In the genomic region with DNA sequence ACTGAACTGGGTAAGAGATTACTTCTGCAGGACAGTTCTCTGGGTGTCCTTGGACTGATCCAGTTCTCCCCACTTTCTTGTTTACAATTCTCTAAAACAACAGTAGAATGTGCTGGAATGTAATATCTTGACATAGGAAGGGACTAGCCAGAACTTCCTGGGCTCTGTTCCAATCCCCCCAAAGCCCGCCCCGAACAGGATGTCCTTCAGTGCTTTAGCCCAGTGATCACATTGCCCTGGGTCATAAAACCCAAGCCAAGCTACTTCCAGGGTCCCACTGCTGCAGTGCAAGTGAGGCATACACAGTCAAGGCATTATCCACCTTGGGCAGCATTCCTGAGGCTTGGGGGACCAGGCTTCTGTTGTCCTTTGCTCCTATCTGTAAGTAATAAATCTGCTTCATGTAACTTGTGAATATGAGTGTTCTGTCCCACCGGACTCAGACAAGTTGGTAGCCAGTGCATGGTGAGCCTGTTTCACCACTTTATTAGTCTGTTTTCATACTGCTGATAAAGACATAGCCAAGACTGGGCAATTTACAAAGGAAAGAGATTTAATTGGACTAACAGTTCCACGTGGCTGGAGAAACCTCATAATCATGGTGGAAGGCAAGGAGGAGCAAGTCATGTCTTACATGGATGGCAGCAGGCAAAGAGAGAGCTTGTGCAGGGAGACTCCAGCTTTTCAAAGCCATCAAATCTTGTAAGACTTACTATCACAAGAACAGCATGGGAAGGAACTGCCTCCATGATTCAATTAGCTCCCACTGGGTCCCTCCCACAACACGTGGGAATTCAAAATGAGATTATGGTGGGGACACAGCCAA, we compare ENCODE assay signal across 1 cellular context.
TF ChIP-seq lines count a peak whose summit lies in the region.

No MANE protein-coding gene starts in this region.

TF ChIP-seq in HepG2, 621 proteins besides CTCF, POLR2A, EP300 and RAD21 (continued from another document and continues in another):
- TF ChIP-seq, protein P1, sequence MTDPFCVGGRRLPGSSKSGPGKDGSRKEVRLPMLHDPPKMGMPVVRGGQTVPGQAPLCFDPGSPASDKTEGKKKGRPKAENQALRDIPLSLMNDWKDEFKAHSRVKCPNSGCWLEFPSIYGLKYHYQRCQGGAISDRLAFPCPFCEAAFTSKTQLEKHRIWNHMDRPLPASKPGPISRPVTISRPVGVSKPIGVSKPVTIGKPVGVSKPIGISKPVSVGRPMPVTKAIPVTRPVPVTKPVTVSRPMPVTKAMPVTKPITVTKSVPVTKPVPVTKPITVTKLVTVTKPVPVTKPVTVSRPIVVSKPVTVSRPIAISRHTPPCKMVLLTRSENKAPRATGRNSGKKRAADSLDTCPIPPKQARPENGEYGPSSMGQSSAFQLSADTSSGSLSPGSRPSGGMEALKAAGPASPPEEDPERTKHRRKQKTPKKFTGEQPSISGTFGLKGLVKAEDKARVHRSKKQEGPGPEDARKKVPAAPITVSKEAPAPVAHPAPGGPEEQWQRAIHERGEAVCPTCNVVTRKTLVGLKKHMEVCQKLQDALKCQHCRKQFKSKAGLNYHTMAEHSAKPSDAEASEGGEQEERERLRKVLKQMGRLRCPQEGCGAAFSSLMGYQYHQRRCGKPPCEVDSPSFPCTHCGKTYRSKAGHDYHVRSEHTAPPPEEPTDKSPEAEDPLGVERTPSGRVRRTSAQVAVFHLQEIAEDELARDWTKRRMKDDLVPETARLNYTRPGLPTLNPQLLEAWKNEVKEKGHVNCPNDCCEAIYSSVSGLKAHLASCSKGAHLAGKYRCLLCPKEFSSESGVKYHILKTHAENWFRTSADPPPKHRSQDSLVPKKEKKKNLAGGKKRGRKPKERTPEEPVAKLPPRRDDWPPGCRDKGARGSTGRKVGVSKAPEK (CRISPR knock-in tag; IDR thresholded peaks at IDR 0.05; ENCODE audit: borderline replicate concordance): no peak
- no peak for TF ChIP-seq GABPB1 (CRISPR knock-in tag; IDR thresholded peaks at IDR 0.05)
- TF ChIP-seq PAF1 (CRISPR knock-in tag; IDR thresholded peaks at IDR 0.05): no peak
- TF ChIP-seq, protein P2, sequence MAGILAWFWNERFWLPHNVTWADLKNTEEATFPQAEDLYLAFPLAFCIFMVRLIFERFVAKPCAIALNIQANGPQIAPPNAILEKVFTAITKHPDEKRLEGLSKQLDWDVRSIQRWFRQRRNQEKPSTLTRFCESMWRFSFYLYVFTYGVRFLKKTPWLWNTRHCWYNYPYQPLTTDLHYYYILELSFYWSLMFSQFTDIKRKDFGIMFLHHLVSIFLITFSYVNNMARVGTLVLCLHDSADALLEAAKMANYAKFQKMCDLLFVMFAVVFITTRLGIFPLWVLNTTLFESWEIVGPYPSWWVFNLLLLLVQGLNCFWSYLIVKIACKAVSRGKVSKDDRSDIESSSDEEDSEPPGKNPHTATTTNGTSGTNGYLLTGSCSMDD (CRISPR knock-in tag; IDR thresholded peaks at IDR 0.05): 0 out of 2 replicates have a peak, but pooled peaks have one; percentile 28
- TF ChIP-seq NAIF1 (CRISPR knock-in tag; IDR thresholded peaks at IDR 0.05; ENCODE audit: borderline replicate concordance): no peak
- no peak for TF ChIP-seq ZNF530 (CRISPR knock-in tag; IDR thresholded peaks at IDR 0.05; ENCODE audit: low read depth)
- TF ChIP-seq, protein P3, sequence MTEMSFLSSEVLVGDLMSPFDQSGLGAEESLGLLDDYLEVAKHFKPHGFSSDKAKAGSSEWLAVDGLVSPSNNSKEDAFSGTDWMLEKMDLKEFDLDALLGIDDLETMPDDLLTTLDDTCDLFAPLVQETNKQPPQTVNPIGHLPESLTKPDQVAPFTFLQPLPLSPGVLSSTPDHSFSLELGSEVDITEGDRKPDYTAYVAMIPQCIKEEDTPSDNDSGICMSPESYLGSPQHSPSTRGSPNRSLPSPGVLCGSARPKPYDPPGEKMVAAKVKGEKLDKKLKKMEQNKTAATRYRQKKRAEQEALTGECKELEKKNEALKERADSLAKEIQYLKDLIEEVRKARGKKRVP (CRISPR knock-in tag; IDR thresholded peaks at IDR 0.05): no peak
- TF ChIP-seq, protein P4, sequence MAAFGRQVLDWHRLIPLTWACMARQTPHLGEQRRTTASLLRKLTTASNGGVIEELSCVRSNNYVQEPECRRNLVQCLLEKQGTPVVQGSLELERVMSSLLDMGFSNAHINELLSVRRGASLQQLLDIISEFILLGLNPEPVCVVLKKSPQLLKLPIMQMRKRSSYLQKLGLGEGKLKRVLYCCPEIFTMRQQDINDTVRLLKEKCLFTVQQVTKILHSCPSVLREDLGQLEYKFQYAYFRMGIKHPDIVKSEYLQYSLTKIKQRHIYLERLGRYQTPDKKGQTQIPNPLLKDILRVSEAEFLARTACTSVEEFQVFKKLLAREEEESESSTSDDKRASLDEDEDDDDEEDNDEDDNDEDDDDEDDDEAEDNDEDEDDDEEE (CRISPR knock-in tag; IDR thresholded peaks at IDR 0.05): no peak
- TF ChIP-seq ZNF891 (CRISPR knock-in tag; IDR thresholded peaks at IDR 0.05): no peak
- TF ChIP-seq ZNF282 (IDR thresholded peaks at IDR 0.05; ENCODE audit: partially characterized antibody): no peak
- no peak for TF ChIP-seq MATR3 (CRISPR knock-in tag; IDR thresholded peaks at IDR 0.05)
- TF ChIP-seq HDAC2 (CRISPR knock-in tag; IDR thresholded peaks at IDR 0.05): no peak
- TF ChIP-seq ZNF709 (CRISPR knock-in tag; IDR thresholded peaks at IDR 0.05): 0 out of 2 replicates have a peak, but pooled peaks have one; percentile 42
- TF ChIP-seq, protein P5, sequence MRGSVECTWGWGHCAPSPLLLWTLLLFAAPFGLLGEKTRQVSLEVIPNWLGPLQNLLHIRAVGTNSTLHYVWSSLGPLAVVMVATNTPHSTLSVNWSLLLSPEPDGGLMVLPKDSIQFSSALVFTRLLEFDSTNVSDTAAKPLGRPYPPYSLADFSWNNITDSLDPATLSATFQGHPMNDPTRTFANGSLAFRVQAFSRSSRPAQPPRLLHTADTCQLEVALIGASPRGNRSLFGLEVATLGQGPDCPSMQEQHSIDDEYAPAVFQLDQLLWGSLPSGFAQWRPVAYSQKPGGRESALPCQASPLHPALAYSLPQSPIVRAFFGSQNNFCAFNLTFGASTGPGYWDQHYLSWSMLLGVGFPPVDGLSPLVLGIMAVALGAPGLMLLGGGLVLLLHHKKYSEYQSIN (CRISPR knock-in tag; IDR thresholded peaks at IDR 0.05; ENCODE audit: borderline replicate concordance): no peak
- TF ChIP-seq, protein P6, sequence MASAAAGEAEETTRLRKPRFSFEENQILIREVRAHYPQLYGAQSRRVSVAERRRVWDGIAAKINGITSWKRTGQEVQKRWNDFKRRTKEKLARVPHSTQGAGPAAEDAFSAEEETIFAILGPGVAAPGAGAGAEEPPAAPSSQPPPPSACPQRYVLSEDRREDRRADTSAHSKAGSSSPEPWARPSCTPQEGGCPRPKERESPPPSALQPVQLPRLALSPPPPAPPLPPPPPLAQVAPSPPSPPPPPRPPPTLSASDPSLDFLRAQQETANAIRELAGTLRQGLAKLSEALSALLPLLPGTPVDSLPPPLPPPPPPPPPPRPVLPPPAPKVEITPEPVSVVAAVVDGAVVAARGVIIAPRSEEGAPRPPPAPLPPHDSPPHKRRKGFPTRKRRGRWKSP (CRISPR knock-in tag; IDR thresholded peaks at IDR 0.05): no peak
- TF ChIP-seq, protein P7, sequence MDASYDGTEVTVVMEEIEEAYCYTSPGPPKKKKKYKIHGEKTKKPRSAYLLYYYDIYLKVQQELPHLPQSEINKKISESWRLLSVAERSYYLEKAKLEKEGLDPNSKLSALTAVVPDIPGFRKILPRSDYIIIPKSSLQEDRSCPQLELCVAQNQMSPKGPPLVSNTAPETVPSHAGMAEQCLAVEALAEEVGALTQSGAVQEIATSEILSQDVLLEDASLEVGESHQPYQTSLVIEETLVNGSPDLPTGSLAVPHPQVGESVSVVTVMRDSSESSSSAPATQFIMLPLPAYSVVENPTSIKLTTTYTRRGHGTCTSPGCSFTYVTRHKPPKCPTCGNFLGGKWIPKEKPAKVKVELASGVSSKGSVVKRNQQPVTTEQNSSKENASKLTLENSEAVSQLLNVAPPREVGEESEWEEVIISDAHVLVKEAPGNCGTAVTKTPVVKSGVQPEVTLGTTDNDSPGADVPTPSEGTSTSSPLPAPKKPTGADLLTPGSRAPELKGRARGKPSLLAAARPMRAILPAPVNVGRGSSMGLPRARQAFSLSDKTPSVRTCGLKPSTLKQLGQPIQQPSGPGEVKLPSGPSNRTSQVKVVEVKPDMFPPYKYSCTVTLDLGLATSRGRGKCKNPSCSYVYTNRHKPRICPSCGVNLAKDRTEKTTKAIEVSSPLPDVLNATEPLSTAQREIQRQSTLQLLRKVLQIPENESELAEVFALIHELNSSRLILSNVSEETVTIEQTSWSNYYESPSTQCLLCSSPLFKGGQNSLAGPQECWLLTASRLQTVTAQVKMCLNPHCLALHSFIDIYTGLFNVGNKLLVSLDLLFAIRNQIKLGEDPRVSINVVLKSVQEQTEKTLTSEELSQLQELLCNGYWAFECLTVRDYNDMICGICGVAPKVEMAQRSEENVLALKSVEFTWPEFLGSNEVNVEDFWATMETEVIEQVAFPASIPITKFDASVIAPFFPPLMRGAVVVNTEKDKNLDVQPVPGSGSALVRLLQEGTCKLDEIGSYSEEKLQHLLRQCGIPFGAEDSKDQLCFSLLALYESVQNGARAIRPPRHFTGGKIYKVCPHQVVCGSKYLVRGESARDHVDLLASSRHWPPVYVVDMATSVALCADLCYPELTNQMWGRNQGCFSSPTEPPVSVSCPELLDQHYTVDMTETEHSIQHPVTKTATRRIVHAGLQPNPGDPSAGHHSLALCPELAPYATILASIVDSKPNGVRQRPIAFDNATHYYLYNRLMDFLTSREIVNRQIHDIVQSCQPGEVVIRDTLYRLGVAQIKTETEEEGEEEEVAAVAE (CRISPR knock-in tag; IDR thresholded peaks at IDR 0.05; ENCODE audit: borderline replicate concordance): no peak
- TF ChIP-seq, protein P8, sequence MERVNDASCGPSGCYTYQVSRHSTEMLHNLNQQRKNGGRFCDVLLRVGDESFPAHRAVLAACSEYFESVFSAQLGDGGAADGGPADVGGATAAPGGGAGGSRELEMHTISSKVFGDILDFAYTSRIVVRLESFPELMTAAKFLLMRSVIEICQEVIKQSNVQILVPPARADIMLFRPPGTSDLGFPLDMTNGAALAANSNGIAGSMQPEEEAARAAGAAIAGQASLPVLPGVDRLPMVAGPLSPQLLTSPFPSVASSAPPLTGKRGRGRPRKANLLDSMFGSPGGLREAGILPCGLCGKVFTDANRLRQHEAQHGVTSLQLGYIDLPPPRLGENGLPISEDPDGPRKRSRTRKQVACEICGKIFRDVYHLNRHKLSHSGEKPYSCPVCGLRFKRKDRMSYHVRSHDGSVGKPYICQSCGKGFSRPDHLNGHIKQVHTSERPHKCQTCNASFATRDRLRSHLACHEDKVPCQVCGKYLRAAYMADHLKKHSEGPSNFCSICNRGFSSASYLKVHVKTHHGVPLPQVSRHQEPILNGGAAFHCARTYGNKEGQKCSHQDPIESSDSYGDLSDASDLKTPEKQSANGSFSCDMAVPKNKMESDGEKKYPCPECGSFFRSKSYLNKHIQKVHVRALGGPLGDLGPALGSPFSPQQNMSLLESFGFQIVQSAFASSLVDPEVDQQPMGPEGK (CRISPR knock-in tag; IDR thresholded peaks at IDR 0.05): 0 out of 2 replicates have a peak, but pooled peaks have one; percentile 20
- no peak for TF ChIP-seq ZNF382 (CRISPR knock-in tag; IDR thresholded peaks at IDR 0.05; ENCODE audit: borderline replicate concordance)
- no peak for TF ChIP-seq ATM (IDR thresholded peaks at IDR 0.05; ENCODE audit: borderline replicate concordance)
- no peak for TF ChIP-seq SMAD1 (CRISPR knock-in tag; IDR thresholded peaks at IDR 0.05; ENCODE audit: borderline replicate concordance, low read depth)
- TF ChIP-seq FOXM1 (CRISPR knock-in tag; IDR thresholded peaks at IDR 0.05): no peak
- no peak for TF ChIP-seq ZNF263 (CRISPR knock-in tag; IDR thresholded peaks at IDR 0.05)
- no peak for TF ChIP-seq SMYD3 (CRISPR knock-in tag; IDR thresholded peaks at IDR 0.05)
- no peak for TF ChIP-seq MTF2 (CRISPR knock-in tag; IDR thresholded peaks at IDR 0.05; ENCODE audit: borderline replicate concordance)
- TF ChIP-seq JARID2 (CRISPR knock-in tag; IDR thresholded peaks at IDR 0.05; ENCODE audit: insufficient replicate concordance): no peak
- TF ChIP-seq, protein P9, sequence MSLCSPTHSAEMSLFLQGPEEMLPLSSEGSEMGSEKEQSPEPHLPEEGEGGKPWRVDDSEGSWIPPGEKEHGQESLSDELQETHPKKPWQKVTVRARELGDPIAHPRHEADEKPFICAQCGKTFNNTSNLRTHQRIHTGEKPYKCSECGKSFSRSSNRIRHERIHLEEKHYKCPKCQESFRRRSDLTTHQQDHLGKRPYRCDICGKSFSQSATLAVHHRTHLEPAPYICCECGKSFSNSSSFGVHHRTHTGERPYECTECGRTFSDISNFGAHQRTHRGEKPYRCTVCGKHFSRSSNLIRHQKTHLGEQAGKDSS (CRISPR knock-in tag; IDR thresholded peaks at IDR 0.05; ENCODE audit: borderline replicate concordance, low read depth): 0 out of 2 replicates have a peak, but pooled peaks have one; percentile 46
- TF ChIP-seq SETDB1 (CRISPR knock-in tag; IDR thresholded peaks at IDR 0.05; ENCODE audit: borderline replicate concordance): no peak
- TF ChIP-seq ZNF343 (CRISPR knock-in tag; IDR thresholded peaks at IDR 0.05): no peak
- peak; percentile 68 for TF ChIP-seq SALL1 (CRISPR knock-in tag; IDR thresholded peaks at IDR 0.05)
- TF ChIP-seq ZNF326 (CRISPR knock-in tag; IDR thresholded peaks at IDR 0.05; ENCODE audit: borderline replicate concordance): no peak
- TF ChIP-seq HDAC1 (CRISPR knock-in tag; IDR thresholded peaks at IDR 0.05): peak; percentile 18; the same call in 1 of the 2 replicates
- TF ChIP-seq, protein P10, sequence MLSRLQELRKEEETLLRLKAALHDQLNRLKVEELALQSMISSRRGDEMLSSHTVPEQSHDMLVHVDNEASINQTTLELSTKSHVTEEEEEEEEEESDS (CRISPR knock-in tag; IDR thresholded peaks at IDR 0.05; ENCODE audit: borderline replicate concordance): no peak
- TF ChIP-seq SOX5 (CRISPR knock-in tag; IDR thresholded peaks at IDR 0.05; ENCODE audit: borderline replicate concordance): peak; percentile 36; the same call in 1 of the 2 replicates
- no peak for TF ChIP-seq ZIK1 (CRISPR knock-in tag; IDR thresholded peaks at IDR 0.05; ENCODE audit: borderline replicate concordance, low read depth)
- TF ChIP-seq ZNF230 (CRISPR knock-in tag; IDR thresholded peaks at IDR 0.05): no peak
- 0 out of 2 replicates have a peak, but pooled peaks have one; percentile 30 for TF ChIP-seq POGZ (CRISPR knock-in tag; IDR thresholded peaks at IDR 0.05)
- no peak for TF ChIP-seq ZNF558 (CRISPR knock-in tag; IDR thresholded peaks at IDR 0.05; ENCODE audit: borderline replicate concordance)
- TF ChIP-seq RARG (CRISPR knock-in tag; IDR thresholded peaks at IDR 0.05; ENCODE audit: low read depth): no peak
- TF ChIP-seq, protein P11, sequence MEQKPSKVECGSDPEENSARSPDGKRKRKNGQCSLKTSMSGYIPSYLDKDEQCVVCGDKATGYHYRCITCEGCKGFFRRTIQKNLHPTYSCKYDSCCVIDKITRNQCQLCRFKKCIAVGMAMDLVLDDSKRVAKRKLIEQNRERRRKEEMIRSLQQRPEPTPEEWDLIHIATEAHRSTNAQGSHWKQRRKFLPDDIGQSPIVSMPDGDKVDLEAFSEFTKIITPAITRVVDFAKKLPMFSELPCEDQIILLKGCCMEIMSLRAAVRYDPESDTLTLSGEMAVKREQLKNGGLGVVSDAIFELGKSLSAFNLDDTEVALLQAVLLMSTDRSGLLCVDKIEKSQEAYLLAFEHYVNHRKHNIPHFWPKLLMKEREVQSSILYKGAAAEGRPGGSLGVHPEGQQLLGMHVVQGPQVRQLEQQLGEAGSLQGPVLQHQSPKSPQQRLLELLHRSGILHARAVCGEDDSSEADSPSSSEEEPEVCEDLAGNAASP (CRISPR knock-in tag; IDR thresholded peaks at IDR 0.05; ENCODE audit: borderline replicate concordance): 0 out of 2 replicates have a peak, but pooled peaks have one; percentile 47
- peak; percentile 70; the same call in 1 of the 2 replicates for TF ChIP-seq PHF21A (CRISPR knock-in tag; IDR thresholded peaks at IDR 0.05)
- TF ChIP-seq CCAR2 (optimal IDR thresholded peaks at IDR 0.05; ENCODE audit: low read depth, low read length): no peak
- TF ChIP-seq FOXA1 (IDR thresholded peaks at IDR 0.05): no peak
- TF ChIP-seq FOXA1 (CRISPR knock-in tag; IDR thresholded peaks at IDR 0.05): peak; percentile 79
- TF ChIP-seq STAG1 (CRISPR knock-in tag; IDR thresholded peaks at IDR 0.05): no peak
- peak; percentile 55 for TF ChIP-seq MED1 (CRISPR knock-in tag; IDR thresholded peaks at IDR 0.05)
